In genomic region chr1:68116643-68117235, GRCh38 we compare ENCODE assay signal across 8 cellular contexts.
DNase-seq lines count a peak whose midpoint lies in the region; ATAC-seq and TF ChIP-seq lines count a peak whose summit lies in the region.

No MANE protein-coding gene starts in this region.

- dilution Hi-C loops in IMR-90 (cut with HindIII; ENCODE audit: low sequenced_read_pairs, unreplicated experiment): no loop called here

- H3K23ac ChIP-seq in IMR-90 (ENCODE audit: low read depth, low read length): no peak overlapping the region

- H3K4me3 ChIP-seq in IMR-90 (ENCODE audit: insufficient read depth, low read depth, low read length) (no peak overlapping the region), PC-3 (ENCODE audit: low read length) (no peak overlapping the region), cardiac muscle cell (no peak overlapping the region)

- H2AFZ ChIP-seq in IMR-90 (replicated peaks; ENCODE audit: low read length, poor library complexity) (peak overlapping the region; percentile 67), PC-3 (ENCODE audit: low read length) (no peak overlapping the region)

- peak overlapping the region; percentile 56; the same call in 1 of the 2 replicates for H2AK5ac ChIP-seq in IMR-90 (ENCODE audit: low read depth, low read length)

- no TSS peak for BruUV-seq in IMR-90 (replicated peaks; lab: Mats Ljungman, UMichigan)
- no TSS peak for BruUV-seq in PC-3 (replicated peaks; lab: Mats Ljungman, UMichigan)

- H3K9me2 ChIP-seq in PC-3 (replicated peaks; ENCODE audit: low read length): no peaks in the 10 kb centered on the region

- peaks cover 9% of the 10 kb centered on the region for H3K27me3 Mint-ChIP-seq in activated naive CD4-positive, alpha-beta T cell treated with anti-CD3 and anti-CD28 coated beads, Interleukin-2, amount 10 ng/mL, durations not matched to agents 7 days and 5 days

- no peak overlapping the region for H3K14ac ChIP-seq in IMR-90 (replicated peaks; ENCODE audit: low read depth, low read length)

- H3K27me3 ChIP-seq in IMR-90 (ENCODE audit: control insufficient read depth, insufficient read depth, low read length) (no peaks in the 10 kb centered on the region), PC-3 (ENCODE audit: low read length) (no peaks in the 10 kb centered on the region), cardiac muscle cell (no peaks in the 10 kb centered on the region)

- CTCF ChIA-PET in IMR-90 (lab: Yijun Ruan, JAX): interaction anchor here (0.5 to 3.3 kb wide), 14 partner anchors 13 to 584 kb away, joined by 3 to 16 read pairs (median 3); no protein-coding TSS in a partner anchor
- CTCF ChIA-PET in PC-3 (lab: Charles Lee): interaction anchor here (0.7 to 1.0 kb wide), 4 partner anchors 57 to 268 kb away, joined by 3 to 4 read pairs (median 4); no protein-coding TSS in a partner anchor
- CTCF ChIA-PET in activated naive CD4-positive, alpha-beta T cell treated with anti-CD3 and anti-CD28 coated beads, Interleukin-2, amount 10 ng/mL, durations not matched to agents 7 days and 5 days (lab: Charles Lee): interaction anchor here (0.5 to 3.2 kb wide), 16 partner anchors 9 to 1621 kb away, joined by 3 to 16 read pairs (median 5); no protein-coding TSS in a partner anchor

- H3K27ac ChIP-seq in IMR-90 (ENCODE audit: insufficient read depth, low read length): no peak overlapping the region
- no peak overlapping the region for H3K27ac ChIP-seq in PC-3 (ENCODE audit: low read length)
- no peak overlapping the region for H3K27ac ChIP-seq in cardiac muscle cell

- no peak overlapping the region for H3K27ac Mint-ChIP-seq in activated naive CD4-positive, alpha-beta T cell treated with anti-CD3 and anti-CD28 coated beads, Interleukin-2, amount 10 ng/mL, durations not matched to agents 7 days and 5 days

- H3K4ac ChIP-seq in IMR-90 (ENCODE audit: low read depth, low read length): no peak overlapping the region

- no peak overlapping the region for H2BK15ac ChIP-seq in IMR-90 (ENCODE audit: low read depth, low read length)

- no peak for ATAC-seq in IMR-90 (ENCODE audit: low read depth)
- peak; percentile 4; the same call in 1 of the 2 replicates for ATAC-seq in PC-3
- no peak for ATAC-seq in GM21360 (IDR thresholded peaks at IDR 0.05; ENCODE audit: unreplicated experiment)

- no peaks in the 10 kb centered on the region for H3K4me1 Mint-ChIP-seq in activated naive CD4-positive, alpha-beta T cell treated with anti-CD3 and anti-CD28 coated beads, Interleukin-2, amount 10 ng/mL, durations not matched to agents 7 days and 5 days

- H3K79me2 ChIP-seq in PC-3 (ENCODE audit: low read length): no peaks in the 10 kb centered on the region

- H2BK120ac ChIP-seq in IMR-90 (ENCODE audit: low read depth, low read length): no peak overlapping the region

- H3K36me3 Mint-ChIP-seq in activated naive CD4-positive, alpha-beta T cell treated with anti-CD3 and anti-CD28 coated beads, Interleukin-2, amount 10 ng/mL, durations not matched to agents 7 days and 5 days: no peaks in the 10 kb centered on the region

- intact Hi-C loops in IMR-90 (cut with micrococcal nuclease): loop anchor here (1.0 to 5.0 kb wide), 3 partner anchors 226 to 1621 kb away; no protein-coding TSS in a partner anchor
- intact Hi-C loops in PC-3 (cut with micrococcal nuclease): loop anchor here (1.0 to 10.0 kb wide), 6 partner anchors 205 to 1621 kb away; no protein-coding TSS in a partner anchor
- intact Hi-C loops in posterior vena cava (cut with DNase I): loop anchor here in 1 of 2 donors (5.0 to 10.0 kb wide), 2 partner anchors 226 to 352 kb away; no protein-coding TSS in a partner anchor

- H2BK20ac ChIP-seq in IMR-90 (ENCODE audit: low read depth, low read length): no peak overlapping the region

- peak overlapping the region in 1 of 2 experiments; percentile 50; a peak in 1 of 4 replicates for H4K8ac ChIP-seq in IMR-90 (ENCODE audit: low read depth in 2 of 2, low read length in 2 of 2)

- 17 to 100% methylated on average over 1 of the region's 3 CpGs for WGBS in IMR-90 (ENCODE audit: extremely low coverage in 2 of 2, insufficient read length in 1 of 2), 2 experiments

- H3K4me2 ChIP-seq in IMR-90 (ENCODE audit: low read depth, low read length) (peak overlapping the region; percentile 52), PC-3 (ENCODE audit: low read length) (0 out of 2 replicates have a peak overlapping the region, but pooled peaks have one; percentile 18)

- TF ChIP-seq CTCF in IMR-90 (conservative IDR thresholded peaks at IDR 0.05; ENCODE audit: low read depth, low read length) (peak; percentile 90), PC-3 (conservative IDR thresholded peaks at IDR 0.05; ENCODE audit: low read depth, low read length) (peak; percentile 91), cardiac muscle cell (IDR thresholded peaks at IDR 0.05; ENCODE audit: low read depth, low read length) (peak; percentile 75)

- peaks cover 0 to 8% of the 10 kb centered on the region in 2 experiments; a peak in 1 of 4 replicates for H3K79me1 ChIP-seq in IMR-90 (ENCODE audit: low read depth in 1 of 2, low read length in 2 of 2)

- in situ Hi-C loops in IMR-90 (cut with MboI; ENCODE audit: low sequenced_read_pairs): loop anchor here (25.0 kb wide), 1 partner anchor 1621 kb away; no protein-coding TSS in a partner anchor

- no peak overlapping the region for H3K4me3 Mint-ChIP-seq in activated naive CD4-positive, alpha-beta T cell treated with anti-CD3 and anti-CD28 coated beads, Interleukin-2, amount 10 ng/mL, durations not matched to agents 7 days and 5 days

- TF ChIP-seq RAD21 in IMR-90 (IDR thresholded peaks at IDR 0.05; ENCODE audit: low read length): peak; percentile 90

- no peak overlapping the region for H4K91ac ChIP-seq in IMR-90 (ENCODE audit: insufficient read depth, low read depth, low read length)

- no peak overlapping the region for H3K9ac ChIP-seq in IMR-90 (ENCODE audit: low read depth, low read length)
- H3K9ac ChIP-seq in PC-3 (ENCODE audit: low read length): no peak overlapping the region

- H3F3A ChIP-seq in PC-3 (ENCODE audit: low read length, unreplicated experiment): peaks cover 3% of the 10 kb centered on the region

- H2BK5ac ChIP-seq in IMR-90 (ENCODE audit: low read depth, low read length, poor library complexity, severe bottlenecking): peak overlapping the region; percentile 57

- H3K18ac ChIP-seq in IMR-90 (ENCODE audit: low read depth, low read length): no peak overlapping the region

- H2AK9ac ChIP-seq in IMR-90 (replicated peaks; ENCODE audit: low read depth, low read length, poor library complexity): no peak overlapping the region

- H3K9me3 ChIP-seq in IMR-90 (ENCODE audit: control insufficient read depth, insufficient read depth, low read length) (no peaks in the 10 kb centered on the region), PC-3 (ENCODE audit: low read length) (no peaks in the 10 kb centered on the region), cardiac muscle cell (ENCODE audit: low read depth) (no peaks in the 10 kb centered on the region)

- DNase-seq in DMS53 treated with DMSO at 0.1 percent for 48 hours (lab: John Stamatoyannopoulos, UW; ENCODE audit: unreplicated experiment) (peak; percentile 64), IMR-90 (peak; percentile 61), PC-3 (peak; percentile 71), cardiac muscle cell (ENCODE audit: low read depth in 1 of 2, low spot score in 1 of 2) (peak; percentile 64 to 73), retina (peak; percentile 49), posterior vena cava (ENCODE audit: low spot score) (no peak)
- peak; percentile 61 for DNase-seq in activated naive CD4-positive, alpha-beta T cell treated with anti-CD3 and anti-CD28 coated beads, Interleukin-2, amount 10 ng/mL, durations not matched to agents 7 days and 5 days

- no peaks in the 10 kb centered on the region for H3K9me3 Mint-ChIP-seq in activated naive CD4-positive, alpha-beta T cell treated with anti-CD3 and anti-CD28 coated beads, Interleukin-2, amount 10 ng/mL, durations not matched to agents 7 days and 5 days

- peaks cover 14% of the 10 kb centered on the region for H3K9me1 ChIP-seq in IMR-90 (ENCODE audit: insufficient read depth, low read length)

- TF ChIP-seq POLR2A in IMR-90 (IDR thresholded peaks at IDR 0.05; ENCODE audit: low read depth, low read length): peak; percentile 45; the same call in 1 of the 2 replicates

- no peak overlapping the region for H3K56ac ChIP-seq in IMR-90 (ENCODE audit: extremely low read depth, insufficient read depth, low read length)

- H4K20me1 ChIP-seq in IMR-90 (ENCODE audit: insufficient read depth, low read length) (no peaks in the 10 kb centered on the region; the same call in 1 of the 2 replicates), PC-3 (ENCODE audit: low read length) (no peaks in the 10 kb centered on the region)

- POLR2A ChIA-PET in IMR-90 (lab: Charles Lee; ENCODE audit: unreplicated experiment): no interaction called here
- POLR2A ChIA-PET in PC-3 (lab: Charles Lee; ENCODE audit: unreplicated experiment): no interaction called here

- H3K36me3 ChIP-seq in IMR-90 (ENCODE audit: control insufficient read depth, insufficient read depth, low read length) (peaks cover 8% of the 10 kb centered on the region), PC-3 (ENCODE audit: low read depth, low read length) (no peaks in the 10 kb centered on the region), cardiac muscle cell (no peaks in the 10 kb centered on the region)

- no peak overlapping the region for H4K5ac ChIP-seq in IMR-90 (ENCODE audit: low read depth, low read length)

- H3K4me1 ChIP-seq in IMR-90 (ENCODE audit: control insufficient read depth, insufficient read depth, low read length) (peaks cover 13% of the 10 kb centered on the region), PC-3 (ENCODE audit: insufficient read depth, low read length) (peaks cover 24% of the 10 kb centered on the region), cardiac muscle cell (ENCODE audit: low read depth) (no peaks in the 10 kb centered on the region)

TF ChIP-seq in IMR-90, 13 proteins besides CTCF, POLR2A, EP300 and RAD21:
- TF ChIP-seq CEBPB (IDR thresholded peaks at IDR 0.05; ENCODE audit: low read depth, low read length) (peak; percentile 64; the same call in 1 of the 2 replicates), SMC3 (IDR thresholded peaks at IDR 0.05; ENCODE audit: low read depth, low read length) (peak; percentile 87), CHD1 (IDR thresholded peaks at IDR 0.05; ENCODE audit: low read depth, low read length) (no peak)
